Comparison of ENCODE assay signal across 9 cellular contexts in genomic region chr1:153533689-153534201, GRCh38. TPM values are rescaled to one million over a fixed set of nuclear protein-coding genes. Genes with fewer than 3 reads are reported as not detected.
A peak's percentile ranks its signal among the peaks of the same experiment; 100 is the strongest.
DNase-seq lines count a peak whose midpoint lies in the region; ATAC-seq and TF ChIP-seq lines count a peak whose summit lies in the region.
"Had no signal": no experiment of that assay in that cellular context is flagged by ENCODE, and none has a peak within 500 bp of the region (broad histone marks: within the 10 kb centered on the region; RNA-seq: fewer than 3 reads in every experiment).

No MANE protein-coding gene starts in this region.

- H3K36me3 ChIP-seq in SJCRH30 (no peaks in the 10 kb centered on the region), mesendoderm (ENCODE audit: control insufficient read depth, insufficient read depth, low read length) (no peaks in the 10 kb centered on the region), vagina (peaks cover 0 to 4% of the 10 kb centered on the region in 2 donors)

- no peak overlapping the region for H3K23ac ChIP-seq in mesendoderm (ENCODE audit: low read length)

- no peak overlapping the region for H4K5ac ChIP-seq in mesendoderm (ENCODE audit: low read length)

- no peak for ATAC-seq in HG03457 (IDR thresholded peaks at IDR 0.05; ENCODE audit: unreplicated experiment)

- peak overlapping the region; percentile 61 for H3K56ac ChIP-seq in mesendoderm (ENCODE audit: low read length)

- no peak overlapping the region for H2BK120ac ChIP-seq in mesendoderm (ENCODE audit: low read depth, low read length)

- no peak overlapping the region for H3K4me2 ChIP-seq in mesendoderm (ENCODE audit: low read length)

- H3K9me3 ChIP-seq in SJCRH30 (replicated peaks) (no peaks in the 10 kb centered on the region), vagina (no peaks in the 10 kb centered on the region)

- H3K4ac ChIP-seq in mesendoderm (ENCODE audit: low read depth, low read length), result no peak overlapping the region

- H3K9ac ChIP-seq in mesendoderm (ENCODE audit: low read length), result peak overlapping the region; percentile 20

- no peak overlapping the region for H4K8ac ChIP-seq in mesendoderm (ENCODE audit: low read depth, low read length)

- intact Hi-C loops in vagina (cut with DNase I), result loop anchor here (1.0 to 5.0 kb wide), 2 partner anchors 35 to 94 kb away; partner anchors contain the start of genes S100A1 and S100A13

- DNase-seq in NCI-H2227 (lab: John Stamatoyannopoulos, UW; ENCODE audit: unreplicated experiment) (peak; percentile 14), NCI-H2227 treated with DMSO at 0.1 percent for 48 hours (lab: John Stamatoyannopoulos, UW) (no peak), SJCRH30 (peak; percentile 60 to 61), dermis blood vessel endothelial cell (peak; percentile 89), mesendoderm (no peak), vagina (ENCODE audit: extremely low spot score in 2 of 2) (peak in 1 of 2 donors; percentile 96), SIG-M5 (lab: John Stamatoyannopoulos, UW) (no peak)

- no CpG with 5 or more reads among the region's 13 CpGs for WGBS in mesendoderm (ENCODE audit: extremely low coverage, insufficient coverage, low lambda C conversion rate)

- no peaks in the 10 kb centered on the region for H3K79me1 ChIP-seq in mesendoderm (ENCODE audit: low read length)

- H3K27me3 ChIP-seq in SJCRH30 (no peaks in the 10 kb centered on the region), mesendoderm (ENCODE audit: insufficient read depth, low read length, poor library complexity) (no peaks in the 10 kb centered on the region), vagina (no peaks in the 10 kb centered on the region)

- H3K79me2 ChIP-seq in mesendoderm (ENCODE audit: control insufficient read depth, insufficient read depth, low read length), result no peaks in the 10 kb centered on the region

- H2AK5ac ChIP-seq in mesendoderm (ENCODE audit: low read length), result no peak overlapping the region

- H3K4me1 ChIP-seq in SJCRH30, result peaks cover 35% of the 10 kb centered on the region
- peaks cover 2% of the 10 kb centered on the region for H3K4me1 ChIP-seq in mesendoderm (ENCODE audit: control insufficient read depth, low read depth, low read length)
- H3K4me1 ChIP-seq in vagina, result peaks cover 67% of the 10 kb centered on the region

- no peak overlapping the region for H3K18ac ChIP-seq in mesendoderm (ENCODE audit: low read length)

- no peak for TF ChIP-seq POLR2A in vagina (IDR thresholded peaks at IDR 0.05)

- H2BK5ac ChIP-seq in mesendoderm (ENCODE audit: low read length), result no peak overlapping the region

- peak overlapping the region; percentile 64 for H3K27ac ChIP-seq in SJCRH30
- no peak overlapping the region for H3K27ac ChIP-seq in mesendoderm (ENCODE audit: low read depth, low read length)
- peak overlapping the region; percentile 100 for H3K27ac ChIP-seq in vagina
- H3K27ac ChIP-seq: C4-2B had no signal

- peak overlapping the region; percentile 39 for H3K4me3 ChIP-seq in SJCRH30
- H3K4me3 ChIP-seq in mesendoderm (ENCODE audit: low read length), result no peak overlapping the region
- H3K4me3 ChIP-seq in vagina, result peak overlapping the region; percentile 96 to 99

- no peak for TF ChIP-seq CTCF in vagina (IDR thresholded peaks at IDR 0.05)

- H2BK15ac ChIP-seq in mesendoderm (replicated peaks; ENCODE audit: low read depth), result no peak overlapping the region

RNA-seq across cellular contexts. Expression of gene S100A6, which starts 2.0 kb away (rescaled TPM):
- 38.8 and 48.3 TPM in 2 replicates for total RNA-seq in SJCRH30 (2014; rRNA removed; shearing (Covaris generic))
- total RNA-seq in dermis blood vessel endothelial cell, result 239 and 342 TPM in 2 replicates
- polyA plus RNA-seq in mesendoderm (2013, experiment 1 of 2), result 11.6 TPM
- polyA plus RNA-seq in mesendoderm (2013, experiment 2 of 2), result 10.1 TPM
- total RNA-seq in vagina, result 562 TPM

RNA-seq across cellular contexts. Expression of gene S100A5, which starts 7.0 kb away (rescaled TPM):
- total RNA-seq in SJCRH30 (2014; rRNA removed; shearing (Covaris generic)), result not detected in 2 replicates
- total RNA-seq in dermis blood vessel endothelial cell, result not detected in 2 replicates
- not detected for polyA plus RNA-seq in mesendoderm (2013, experiment 1 of 2)
- not detected for polyA plus RNA-seq in mesendoderm (2013, experiment 2 of 2)
- not detected for total RNA-seq in vagina

RNA-seq across cellular contexts. Expression of gene S100A4, which starts 11.9 kb away (rescaled TPM):
- 1.0 and 2.1 TPM in 2 replicates for total RNA-seq in SJCRH30 (2014; rRNA removed; shearing (Covaris generic))
- total RNA-seq in dermis blood vessel endothelial cell (7.1 and 22.6 TPM in 2 replicates), vagina (375 TPM)
- polyA plus RNA-seq in mesendoderm (2013, experiment 1 of 2), result 19.8 TPM
- polyA plus RNA-seq in mesendoderm (2013, experiment 2 of 2), result 20.5 TPM

RNA-seq across cellular contexts. Expression of gene S100A3, which starts 15.3 kb away (rescaled TPM):
- total RNA-seq in SJCRH30 (2014; rRNA removed; shearing (Covaris generic)), result 0.38 and 1.0 TPM in 2 replicates
- total RNA-seq in dermis blood vessel endothelial cell, result 1.3 and 1.4 TPM in 2 replicates
- 0.48 TPM for polyA plus RNA-seq in mesendoderm (2013, experiment 1 of 2)
- polyA plus RNA-seq in mesendoderm (2013, experiment 2 of 2), result 0.55 TPM
- 9.6 TPM for total RNA-seq in vagina

RNA-seq across cellular contexts. Expression of gene S100A2, which starts 31.9 kb away (rescaled TPM):
- total RNA-seq in SJCRH30 (2014; rRNA removed; shearing (Covaris generic)), result 3.2 and 5.5 TPM in 2 replicates
- total RNA-seq in dermis blood vessel endothelial cell, result 0.51 and 0.98 TPM in 2 replicates
- 1.9 TPM for polyA plus RNA-seq in mesendoderm (2013, experiment 1 of 2)
- polyA plus RNA-seq in mesendoderm (2013, experiment 2 of 2), result 2.1 TPM
- 470 TPM for total RNA-seq in vagina

Comparison
In these comparisons a context has a peak if more than half of its experiments do, and no peak if none do; other contexts are left out.
1. DNase-seq: peak in NCI-H2227 (single experiment), SJCRH30 (2 of 2) and dermis blood vessel endothelial cell (single experiment); none in NCI-H2227 treated with DMSO at 0.1 percent for 48 hours (single experiment), mesendoderm (single experiment) and SIG-M5 (single experiment).
2. RNA of gene S100A4, which starts 11.9 kb away (total RNA-seq): 375 TPM in vagina (single experiment); 7.1 to 22.6 TPM in dermis blood vessel endothelial cell and 1.0 to 2.1 TPM in SJCRH30; every median in the first group is over 10 times any median in the second.